17 cellular contexts compared by ENCODE assay signal in the genomic region with DNA sequence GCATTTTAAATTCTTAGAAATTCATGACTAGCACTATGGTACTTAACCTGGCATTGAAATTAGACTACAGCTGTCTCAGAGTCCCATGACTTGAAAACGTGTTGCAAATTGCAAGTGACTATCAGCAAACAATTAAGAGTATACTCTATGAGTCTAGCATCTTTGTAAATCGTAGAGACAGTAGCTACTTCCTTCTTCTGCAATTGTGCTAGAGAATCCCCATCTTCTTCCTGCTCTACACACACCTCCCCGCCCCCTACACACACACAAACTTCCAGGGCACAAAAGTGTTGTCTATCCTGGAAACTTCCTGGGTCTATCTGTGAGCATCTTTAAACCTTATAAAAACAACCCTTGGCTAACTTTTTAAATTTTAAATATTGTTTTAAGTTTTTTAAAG. TPM values are rescaled to one million over a fixed set of nuclear protein-coding genes. Genes with fewer than 3 reads are reported as not detected.
DNase-seq lines count a peak whose midpoint lies in the region; ATAC-seq, FAIRE-seq and TF ChIP-seq lines count a peak whose summit lies in the region.
"Had no signal": no experiment of that assay in that cellular context is flagged by ENCODE, and none has a peak within 500 bp of the region (broad histone marks: within the 10 kb centered on the region; RNA-seq: fewer than 3 reads in every experiment).

No MANE protein-coding gene starts in this region.

- H3K9me3 Mint-ChIP-seq in GM23338, result no peaks in the 10 kb centered on the region
- H3K9me3 Mint-ChIP-seq: activated CD8-positive, alpha-beta T cell treated with anti-CD3 and anti-CD28 coated beads for 36 hours; activated T-helper 1 cell treated with anti-CD3 and anti-CD28 coated beads, Interleukin-12 subunit alpha, Interleukin-12 subunit beta, Interleukin-2, Interleukin-4 antibody, amounts not matched to agents 30 ng/mL and 10 ng/mL and 1 ng/mL, durations not matched to agents 14 hours and 24 hours and 36 hours; natural killer cell treated with Interleukin-12 subunit alpha and Interleukin-12 subunit beta and Interleukin-15 and Interleukin-18, amount 100 ng/mL, for 72 hours; stimulated activated effector memory CD8-positive, alpha-beta T cell treated with anti-CD3 and anti-CD28 coated beads, Interleukin-12 subunit alpha, Interleukin-12 subunit beta, amount 100 ng/mL, for 72 hours had no signal

- FAIRE-seq in GM12878 (lab: Jason Lieb, UNC), result no peak
- FAIRE-seq in small intestine (lab: Jason Lieb, UNC), result no peak
- FAIRE-seq: H54, islet of Langerhans had no signal

- H3K9me2 ChIP-seq in GM23338 (ENCODE audit: insufficient read depth), result no peaks in the 10 kb centered on the region

- TF ChIP-seq EP300 in GM12878 (IDR thresholded peaks at IDR 0.05; ENCODE audit: borderline replicate concordance in 1 of 2, control insufficient read depth in 1 of 2, low read depth in 2 of 2, low read length in 2 of 2), result no peak

- no peak overlapping the region for H3K27ac ChIP-seq in GM23338 (ENCODE audit: low read depth)
- H3K27ac ChIP-seq in GM12878 (ENCODE audit: control insufficient read depth, insufficient read depth), result no peak overlapping the region
- no peak overlapping the region for H3K27ac ChIP-seq in small intestine (ENCODE audit: low read depth in 1 of 2, low read length in 1 of 2)
- H3K27ac ChIP-seq in upper lobe of right lung, result no peak overlapping the region
- H3K27ac ChIP-seq: psoas muscle, tibial nerve had no signal

- intact Hi-C loops in GM12878 (cut with micrococcal nuclease; ENCODE audit: unreplicated experiment), result no loop called here
- intact Hi-C loops in upper lobe of right lung (cut with DNase I), result no loop called here

- WGBS in GM12878 (ENCODE audit: insufficient coverage, insufficient replicate concordance, low lambda C conversion rate, missing lambda C conversion rate), result 13% methylated on average over 3 of the region's 3 CpGs
- WGBS in small intestine, 3 donors, result 44 to 47% (median 45%) methylated on average over 3 of the region's 3 CpGs

- DNase-seq in GM23338 (ENCODE audit: low spot score) (peak; percentile 11), Kasumi-1 (lab: John Stamatoyannopoulos, UW) (peak; percentile 13 to 28), GM12878 (ENCODE audit: low read depth, low spot score) (no peak), activated T-cell treated with anti-CD3 and anti-CD28 coated beads for 4 hours (no peak), small intestine (no peak), upper lobe of right lung (no peak), cerebellar cortex (ENCODE audit: low spot score) (no peak)
- DNase-seq: NCI-H446 treated with DMSO at 0.1 percent for 48 hours, psoas muscle had no signal

- H4K20me1 ChIP-seq in GM23338 (replicated peaks; ENCODE audit: insufficient read depth), result no peaks in the 10 kb centered on the region
- no peaks in the 10 kb centered on the region for H4K20me1 ChIP-seq in GM12878 (ENCODE audit: control insufficient read depth, insufficient read depth)

- H3K27me3 Mint-ChIP-seq in GM23338 (ENCODE audit: insufficient read depth, low read depth, poor library complexity), result peaks cover 3% of the 10 kb centered on the region

- no peak overlapping the region for H3K4me2 ChIP-seq in GM23338
- H3K4me2 ChIP-seq in GM12878 (ENCODE audit: control insufficient read depth, insufficient read depth), result no peak overlapping the region

- BruUV-seq in GM12878 (replicated peaks; lab: Mats Ljungman, UMichigan), result no TSS peak

- H3K4me1 ChIP-seq in GM23338 (ENCODE audit: insufficient read depth) (no peaks in the 10 kb centered on the region), GM12878 (ENCODE audit: control insufficient read depth, insufficient read depth, low read length) (peaks cover 4% of the 10 kb centered on the region), small intestine (ENCODE audit: control insufficient read depth in 2 of 2, insufficient read depth in 1 of 2, low read depth in 1 of 2, low read length in 1 of 2) (no peaks in the 10 kb centered on the region), upper lobe of right lung (no peaks in the 10 kb centered on the region)
- H3K4me1 ChIP-seq: psoas muscle had no signal

- no peak for TF ChIP-seq POLR2A in GM12878 (IDR thresholded peaks at IDR 0.05; ENCODE audit: low read depth, low read length)

- SMC1A ChIA-PET in GM12878 (lab: Charles Lee; ENCODE audit: uncharacterized antibody, unreplicated experiment), result interaction anchor here (0.6 to 7.9 kb wide), 21 partner anchors 10 to 177 kb away, joined by 3 to 73 read pairs (median 6); partner anchors contain the start of gene MIR17HG

- TF ChIP-seq RAD21 in GM12878 (IDR thresholded peaks at IDR 0.05; ENCODE audit: insufficient read depth, low read depth, low read length), result no peak

- RAD21 ChIA-PET in GM12878 (lab: Charles Lee; ENCODE audit: unreplicated experiment), result interaction anchor here (0.7 to 5.7 kb wide), 11 partner anchors 11 to 152 kb away, joined by 3 to 72 read pairs (median 12); partner anchors contain the start of gene MIR17HG

- H3F3A ChIP-seq in GM23338 (replicated peaks; ENCODE audit: low read depth), result no peaks in the 10 kb centered on the region

- no peaks in the 10 kb centered on the region for H3K36me3 ChIP-seq in GM23338 (ENCODE audit: insufficient read depth)
- no peaks in the 10 kb centered on the region for H3K36me3 ChIP-seq in GM12878 (ENCODE audit: control insufficient read depth in 2 of 2, insufficient read depth in 2 of 2, low read length in 1 of 2)
- H3K36me3 ChIP-seq in small intestine (ENCODE audit: control insufficient read depth in 2 of 2, insufficient read depth in 2 of 2, low read length in 2 of 2), result no peaks in the 10 kb centered on the region
- no peaks in the 10 kb centered on the region for H3K36me3 ChIP-seq in upper lobe of right lung
- H3K36me3 ChIP-seq: tibial nerve had no signal

- H3K79me2 ChIP-seq in GM23338 (replicated peaks; ENCODE audit: insufficient read depth) (no peaks in the 10 kb centered on the region), GM12878 (ENCODE audit: control insufficient read depth, insufficient read depth, low read length) (no peaks in the 10 kb centered on the region)

- H2AFZ ChIP-seq in GM23338 (peak overlapping the region; percentile 10), GM12878 (ENCODE audit: control insufficient read depth, low read depth, low read length) (peak overlapping the region; percentile 47)

- no peaks in the 10 kb centered on the region for H3K36me3 Mint-ChIP-seq in GM23338 (ENCODE audit: low read depth)
- H3K36me3 Mint-ChIP-seq: natural killer cell treated with Interleukin-12 subunit alpha and Interleukin-12 subunit beta and Interleukin-15 and Interleukin-18, amount 100 ng/mL, for 72 hours; stimulated activated effector memory CD8-positive, alpha-beta T cell treated with anti-CD3 and anti-CD28 coated beads, Interleukin-12 subunit alpha, Interleukin-12 subunit beta, amount 100 ng/mL, for 72 hours had no signal

- H3K27me3 ChIP-seq in GM23338 (ENCODE audit: insufficient read depth) (no peaks in the 10 kb centered on the region), GM12878 (replicated peaks in 1 of 2; ENCODE audit: control insufficient read depth in 2 of 2, insufficient read depth in 2 of 2, low read length in 1 of 2) (no peaks in the 10 kb centered on the region), small intestine (ENCODE audit: control insufficient read depth in 2 of 2, insufficient read depth in 2 of 2, low read length in 2 of 2) (no peaks in the 10 kb centered on the region), upper lobe of right lung (peaks cover 40% of the 10 kb centered on the region)
- H3K27me3 ChIP-seq: tibial nerve had no signal

- no peak overlapping the region for H3K4me3 Mint-ChIP-seq in GM23338
- H3K4me3 Mint-ChIP-seq: stimulated activated effector memory CD8-positive, alpha-beta T cell treated with anti-CD3 and anti-CD28 coated beads, Interleukin-12 subunit alpha, Interleukin-12 subunit beta, amount 100 ng/mL, for 72 hours had no signal

- H3K27ac Mint-ChIP-seq in GM23338, result no peak overlapping the region
- H3K27ac Mint-ChIP-seq: activated CD8-positive, alpha-beta T cell treated with anti-CD3 and anti-CD28 coated beads for 36 hours; activated T-helper 1 cell treated with anti-CD3 and anti-CD28 coated beads, Interleukin-12 subunit alpha, Interleukin-12 subunit beta, Interleukin-2, Interleukin-4 antibody, amounts not matched to agents 30 ng/mL and 10 ng/mL and 1 ng/mL, durations not matched to agents 14 hours and 24 hours and 36 hours; stimulated activated effector memory CD8-positive, alpha-beta T cell treated with anti-CD3 and anti-CD28 coated beads, Interleukin-12 subunit alpha, Interleukin-12 subunit beta, amount 100 ng/mL, for 72 hours had no signal

- H3K4me3 ChIP-seq in GM23338 (no peak overlapping the region), GM12878 (no peak overlapping the region), small intestine (ENCODE audit: low read depth in 1 of 2, low read length in 2 of 2) (no peak overlapping the region), upper lobe of right lung (no peak overlapping the region)
- H3K4me3 ChIP-seq: psoas muscle, tibial nerve had no signal

- CTCF ChIA-PET in GM12878 (lab: Yijun Ruan, JAX), result interaction anchor here (1.0 to 7.6 kb wide), 22 partner anchors 14 to 468 kb away, joined by 3 to 111 read pairs (median 8); partner anchors contain the start of gene MIR17HG

- no peak for TF ChIP-seq CTCF in GM23338 (conservative IDR thresholded peaks at IDR 0.05; ENCODE audit: low read depth in 2 of 2)
- no peak for TF ChIP-seq CTCF in GM12878 (IDR thresholded peaks at IDR 0.05 in 2 of 3, conservative IDR thresholded peaks at IDR 0.05 in 1 of 3; ENCODE audit: control insufficient read depth in 2 of 3, extremely low read depth in 1 of 3, insufficient read depth in 1 of 3, low read depth in 3 of 3, low read length in 3 of 3)
- no peak for TF ChIP-seq CTCF in upper lobe of right lung (IDR thresholded peaks at IDR 0.05)

- ATAC-seq in GM18868 (IDR thresholded peaks at IDR 0.05; ENCODE audit: unreplicated experiment), result peak; percentile 49
- peak; percentile 26; the same call in 2 of the 3 replicates for ATAC-seq in GM23338
- ATAC-seq in GM12878, result peak; percentile 67
- no peak for ATAC-seq in upper lobe of right lung

- H3K4me1 Mint-ChIP-seq in GM23338, result peaks cover 13% of the 10 kb centered on the region

- H3K9me3 ChIP-seq in GM12878 (replicated peaks; ENCODE audit: control insufficient read depth, insufficient read depth, low read length) (no peaks in the 10 kb centered on the region), small intestine (ENCODE audit: control insufficient read depth, low read depth) (no peaks in the 10 kb centered on the region), upper lobe of right lung (no peaks in the 10 kb centered on the region)
- H3K9me3 ChIP-seq: psoas muscle, tibial nerve had no signal

- no peak overlapping the region for H3K9ac ChIP-seq in GM12878 (ENCODE audit: control insufficient read depth, insufficient read depth, low read length)

- in situ Hi-C loops in GM12878 (cut with MboI), result no loop called here

- POLR2A ChIA-PET in GM12878 (lab: Charles Lee), result interaction anchor here (0.9 to 2.6 kb wide), 4 partner anchors 34 to 93 kb away, joined by 3 to 8 read pairs (median 7); no protein-coding TSS in a partner anchor

RNA-seq across cellular contexts. Expression of gene MIR17HG, which starts 35.2 kb away (rescaled TPM):
- 44.8 and 46.0 TPM in 2 replicates for total RNA-seq in GM23338 (2014; rRNA removed; shearing (Covaris generic))
- polyA plus RNA-seq in GM23338 (2016; fragmentation: Nextera tagmentation; extraction: Ambion mirVana) (9.1 and 14.8 TPM in 2 replicates), GM12878 (2011; rRNA removed) (16.6 and 29.5 TPM in 2 replicates), GM12878 (2014; fragmentation: Illumina TruSeq; extraction: Trizol) (11.9 and 16.6 TPM in 2 replicates), GM12878 (2014; fragmentation: Nextera tagmentation; extraction: Ambion mirVana) (10 to 100 TPM; 11.6 to 13.6 TPM), GM12878 (2014; rRNA removed) (16.4 and 19.4 TPM in 2 replicates), GM12878 (2016; fragmentation: Nextera tagmentation; extraction: Ambion mirVana) (1 to 10 TPM; 4.4 to 5.1 TPM), small intestine (1 to 10 TPM in 2 of 3 donors, under 1 TPM in 1; 0.67 to 2.2 (median 1.4) TPM)
- total RNA-seq in GM12878 (2013; cell fraction: nucleolus; rRNA removed), result 157 and 159 TPM in 2 replicates
- total RNA-seq in GM12878 (2014; rRNA removed) (34.8 and 44.1 TPM in 2 replicates), GM12878 (2014; rRNA removed; fragmentation: Illumina TruSeq; extraction: Trizol) (37.7 and 39.9 TPM in 2 replicates), GM12878 (2021) (21.2 and 23.5 TPM in 2 replicates), upper lobe of right lung (3.3 TPM)
- 6.4 TPM for polyA plus RNA-seq in GM12878 (2011; ENCODE audit: low read depth)
- 3.0 and 3.6 TPM in 2 replicates for polyA plus RNA-seq in GM12878 (2011; cell fraction: cytosol; rRNA removed)
- 20.1 and 26.2 TPM in 2 replicates for polyA plus RNA-seq in GM12878 (2011; cell fraction: nucleus; rRNA removed)
- polyA plus RNA-seq in GM12878 (2012), result 8.0 and 13.4 TPM in 2 replicates
- polyA minus RNA-seq in GM12878 (2011; rRNA and poly(A)+ RNA removed), result 27.6 and 40.8 TPM in 2 replicates
- 3.7 and 3.9 TPM in 2 replicates for polyA minus RNA-seq in GM12878 (2011; cell fraction: cytosol; rRNA and poly(A)+ RNA removed)
- polyA minus RNA-seq in GM12878 (2011; cell fraction: nucleus; rRNA and poly(A)+ RNA removed), result 124 and 145 TPM in 2 replicates

Comparison
In these comparisons a context has a peak if more than half of its experiments do, and no peak if none do; other contexts are left out.
1. DNase-seq: peak in GM23338 (single experiment) and Kasumi-1 (2 of 2); none in GM12878 (single experiment), activated T-cell treated with anti-CD3 and anti-CD28 coated beads for 4 hours (single experiment), small intestine (single experiment), upper lobe of right lung (single experiment) and cerebellar cortex (single experiment).